In genomic region chr1:51264470-51264869, GRCh38 we compare ENCODE assay signal across 1 cellular context.
TF ChIP-seq lines count a peak whose summit lies in the region.

No MANE protein-coding gene starts in this region.

TF ChIP-seq in HEK293, 187 proteins besides CTCF, POLR2A, EP300 and RAD21 (continued from another document):
- TF ChIP-seq PRDM6 (tag by site-specific recombination; IDR thresholded peaks at IDR 0.05) (peak; percentile 36; the same call in 1 of the 2 replicates), ZNF10 (tag by site-specific recombination; IDR thresholded peaks at IDR 0.05) (peak; percentile 69), HIC1 (tag by site-specific recombination; IDR thresholded peaks at IDR 0.05) (no peak), ZNF146 (tag by site-specific recombination; IDR thresholded peaks at IDR 0.05) (no peak), REPIN1 (tag by site-specific recombination; IDR thresholded peaks at IDR 0.05; ENCODE audit: low read depth) (no peak)
- TF ChIP-seq, protein P1, sequence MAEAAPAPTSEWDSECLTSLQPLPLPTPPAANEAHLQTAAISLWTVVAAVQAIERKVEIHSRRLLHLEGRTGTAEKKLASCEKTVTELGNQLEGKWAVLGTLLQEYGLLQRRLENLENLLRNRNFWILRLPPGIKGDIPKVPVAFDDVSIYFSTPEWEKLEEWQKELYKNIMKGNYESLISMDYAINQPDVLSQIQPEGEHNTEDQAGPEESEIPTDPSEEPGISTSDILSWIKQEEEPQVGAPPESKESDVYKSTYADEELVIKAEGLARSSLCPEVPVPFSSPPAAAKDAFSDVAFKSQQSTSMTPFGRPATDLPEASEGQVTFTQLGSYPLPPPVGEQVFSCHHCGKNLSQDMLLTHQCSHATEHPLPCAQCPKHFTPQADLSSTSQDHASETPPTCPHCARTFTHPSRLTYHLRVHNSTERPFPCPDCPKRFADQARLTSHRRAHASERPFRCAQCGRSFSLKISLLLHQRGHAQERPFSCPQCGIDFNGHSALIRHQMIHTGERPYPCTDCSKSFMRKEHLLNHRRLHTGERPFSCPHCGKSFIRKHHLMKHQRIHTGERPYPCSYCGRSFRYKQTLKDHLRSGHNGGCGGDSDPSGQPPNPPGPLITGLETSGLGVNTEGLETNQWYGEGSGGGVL (tag by site-specific recombination; IDR thresholded peaks at IDR 0.05) = no peak
